Comparison of ENCODE assay signal across 20 cellular contexts in genomic region chr13:65999441-65999840, GRCh38.
A peak's percentile ranks its signal among the peaks of the same experiment; 100 is the strongest.
DNase-seq lines count a peak whose midpoint lies in the region; ATAC-seq, FAIRE-seq and TF ChIP-seq lines count a peak whose summit lies in the region.
"Had no signal": no experiment of that assay in that cellular context is flagged by ENCODE, and none has a peak within 500 bp of the region (broad histone marks: within the 10 kb centered on the region; RNA-seq: fewer than 3 reads in every experiment).

No MANE protein-coding gene starts in this region.

- peak; percentile 49; the same call in 1 of the 3 replicates for ATAC-seq in RWPE2 (ENCODE audit: low read depth)
- ATAC-seq in foreskin keratinocyte = no peak
- no peak for ATAC-seq in GM18868 (IDR thresholded peaks at IDR 0.05; ENCODE audit: unreplicated experiment)
- ATAC-seq: GM12878, GM23338, HCT116 had no signal

- CTCF ChIA-PET in GM10248 (lab: Yijun Ruan, JAX) = interaction anchor here (1.6 kb wide), 1 partner anchor 20 kb away, joined by 3 read pairs; no protein-coding TSS in a partner anchor

- peak; percentile 10 for DNase-seq in HPDE6-E6E7 (ENCODE audit: extremely low spot score)
- DNase-seq in RWPE2 (ENCODE audit: low spot score) = no peak
- DNase-seq in bronchial epithelial cell (ENCODE audit: low read depth) = peak; percentile 90
- peak; percentile 15 to 41 for DNase-seq in foreskin keratinocyte
- DNase-seq in activated CD4-positive, alpha-beta T cell treated with anti-CD3 and anti-CD28 coated beads, Interleukin-2, amount 50 U/mL, for 1 hour = no peak
- DNase-seq in GM10248 (ENCODE audit: extremely low spot score) = no peak
- no peak for DNase-seq in SIG-M5 treated with dmso at 0.1 percent for 504 hours (lab: John Stamatoyannopoulos, UW; ENCODE audit: unreplicated experiment)
- DNase-seq: C1 segment of cervical spinal cord; Calu3; CD4-positive, alpha-beta memory T cell; COR-L47; DMS53; DND-41; H9; HFFc6 had no signal

- H3K27ac ChIP-seq in RWPE2 (ENCODE audit: poor library complexity, severe bottlenecking) (no peak overlapping the region), foreskin keratinocyte (no peak overlapping the region)

- no peak for TF ChIP-seq CTCF in RWPE2 (IDR thresholded peaks at IDR 0.05; ENCODE audit: poor library complexity, severe bottlenecking)
- TF ChIP-seq CTCF in bronchial epithelial cell (IDR thresholded peaks at IDR 0.05; ENCODE audit: insufficient read depth, low read length, severe bottlenecking) = no peak
- TF ChIP-seq CTCF in foreskin keratinocyte (conservative IDR thresholded peaks at IDR 0.05) = no peak
- TF ChIP-seq CTCF in GM10248 (IDR thresholded peaks at IDR 0.05; ENCODE audit: control extremely low read depth, extremely low read depth, low read depth, missing control alignments) = no peak

- FAIRE-seq in bronchial epithelial cell (lab: Jason Lieb, UNC) = no peak
- FAIRE-seq: G401.6, GM12878 had no signal

- no peak overlapping the region for H3K4me3 ChIP-seq in RWPE2 (ENCODE audit: severe bottlenecking)
- no peak overlapping the region for H3K4me3 ChIP-seq in bronchial epithelial cell (ENCODE audit: low read depth, low read length)
- H3K4me3 ChIP-seq: GM12878, GM23338 had no signal

- H3K27me3 ChIP-seq in RWPE2 (ENCODE audit: insufficient read depth, poor library complexity, severe bottlenecking) (no peaks in the 10 kb centered on the region), bronchial epithelial cell (ENCODE audit: control insufficient read depth, insufficient read depth, low read length) (no peaks in the 10 kb centered on the region), foreskin keratinocyte (no peaks in the 10 kb centered on the region)

- H3K4me1 ChIP-seq in RWPE2 (ENCODE audit: insufficient read depth, poor library complexity, severe bottlenecking) (peaks cover 3% of the 10 kb centered on the region), foreskin keratinocyte (no peaks in the 10 kb centered on the region)

- H3K36me3 ChIP-seq in RWPE2 (ENCODE audit: low read depth) (no peaks in the 10 kb centered on the region), bronchial epithelial cell (ENCODE audit: control insufficient read depth, insufficient read depth, low read length) (no peaks in the 10 kb centered on the region)

- H3K9me3 ChIP-seq in RWPE2 (ENCODE audit: severe bottlenecking) = no peaks in the 10 kb centered on the region

- POLR2A ChIA-PET in GM10248 (lab: Yijun Ruan, JAX) = no interaction called here

Comparison
In these comparisons a context has a peak if more than half of its experiments do, and no peak if none do; other contexts are left out.
1. DNase-seq: peak in HPDE6-E6E7 (single experiment), bronchial epithelial cell (single experiment) and foreskin keratinocyte (2 of 2); none in RWPE2 (single experiment), activated CD4-positive, alpha-beta T cell treated with anti-CD3 and anti-CD28 coated beads, Interleukin-2, amount 50 U/mL, for 1 hour (single experiment), GM10248 (single experiment) and SIG-M5 treated with dmso at 0.1 percent for 504 hours (single experiment).